In the genomic region with DNA sequence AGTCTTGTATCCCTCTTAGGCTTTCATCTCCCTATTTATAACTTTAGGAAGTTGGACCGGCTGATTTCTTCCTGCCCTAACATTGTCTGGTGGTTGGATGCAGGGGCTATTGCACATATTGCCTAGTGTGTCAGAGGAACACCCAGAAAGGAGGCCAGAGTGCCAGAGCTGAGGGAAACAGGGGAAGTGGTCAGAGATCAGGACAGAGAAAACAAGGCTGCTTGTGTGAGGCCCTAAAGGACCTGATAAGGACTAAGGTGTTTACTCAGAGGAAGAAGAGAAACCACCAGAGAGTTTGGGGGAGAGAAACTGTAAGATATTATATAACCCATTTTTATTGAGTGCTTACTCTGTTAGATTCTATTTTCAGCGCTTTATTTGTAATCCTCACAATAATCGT, we compare ENCODE assay signal across 10 cellular contexts. TPM values are rescaled to one million over a fixed set of nuclear protein-coding genes. Genes with fewer than 3 reads are reported as not detected.
DNase-seq lines count a peak whose midpoint lies in the region; ATAC-seq, FAIRE-seq and TF ChIP-seq lines count a peak whose summit lies in the region.
"Had no signal": no experiment of that assay in that cellular context is flagged by ENCODE, and none has a peak within 500 bp of the region (broad histone marks: within the 10 kb centered on the region; RNA-seq: fewer than 3 reads in every experiment).

No MANE protein-coding gene starts in this region.

- no peak overlapping the region for H3K27ac ChIP-seq in lower lobe of right lung

- peaks cover 41% of the 10 kb centered on the region for H3K4me1 ChIP-seq in lower lobe of right lung

- H3K4me3 ChIP-seq in lower lobe of right lung (no peak overlapping the region), H7 (ENCODE audit: insufficient read depth, low read depth, low read length) (no peak overlapping the region)

- peak; percentile 75 for ATAC-seq in HG02852 (IDR thresholded peaks at IDR 0.05; ENCODE audit: unreplicated experiment)
- ATAC-seq in lower lobe of right lung: peak; percentile 83 to 88

- no peak for TF ChIP-seq CTCF in lower lobe of right lung (IDR thresholded peaks at IDR 0.05)

- H3K27me3 ChIP-seq in lower lobe of right lung (ENCODE audit: low read depth): no peaks in the 10 kb centered on the region
- no peaks in the 10 kb centered on the region for H3K27me3 ChIP-seq in H7 (ENCODE audit: control insufficient read depth, insufficient read depth, low read length)

- no peaks in the 10 kb centered on the region for H3K9me3 ChIP-seq in lower lobe of right lung

- TF ChIP-seq POLR2A in GM12891 (IDR thresholded peaks at IDR 0.05; ENCODE audit: low read depth, low read length): no peak

- DNase-seq in GM12891 (ENCODE audit: insufficient read length, low spot score) (no peak), UCSD-AML1 (lab: John Stamatoyannopoulos, UW; ENCODE audit: unreplicated experiment) (peak; percentile 61), lower lobe of right lung (no peak), HTR-8/SVneo (ENCODE audit: insufficient read length, low spot score) (no peak), H7 (no peak), NCI-H2029 treated with DMSO at 0.1 percent for 48 hours (lab: John Stamatoyannopoulos, UW) (no peak), activated gamma-delta T cell (lab: John Stamatoyannopoulos, UW) (no peak)
- DNase-seq: DMS53, NCI-H510A treated with DMSO at 0.1 percent for 48 hours had no signal

- H3K36me3 ChIP-seq in lower lobe of right lung (no peaks in the 10 kb centered on the region), H7 (replicated peaks; ENCODE audit: control insufficient read depth, insufficient read depth, low read length) (no peaks in the 10 kb centered on the region)

- peak; percentile 48 for FAIRE-seq in GM12891 (lab: Jason Lieb, UNC)
- no peak for FAIRE-seq in HTR-8/SVneo (lab: Jason Lieb, UNC)

- intact Hi-C loops in lower lobe of right lung (cut with DNase I): no loop called here

TF ChIP-seq in GM12891, 5 proteins besides CTCF, POLR2A, EP300 and RAD21:
- no peak for TF ChIP-seq POU2F2 (IDR thresholded peaks at IDR 0.05; ENCODE audit: low read depth, low read length)
- TF ChIP-seq SPI1 (IDR thresholded peaks at IDR 0.05; ENCODE audit: low read depth, low read length): peak; percentile 56
- no peak for TF ChIP-seq POLR2AphosphoS5 (IDR thresholded peaks at IDR 0.05; ENCODE audit: low read depth, low read length)

RNA-seq across cellular contexts. Expression of gene REV3L, which starts 53.9 kb away (rescaled TPM):
- 5.7 TPM for polyA plus RNA-seq in GM12891 (2012; ENCODE audit: low read depth, missing spikeins)
- total RNA-seq in lower lobe of right lung: 30.3 TPM
- 2.1 and 5.2 TPM in 2 replicates for total RNA-seq in H7 (2014; rRNA removed; shearing (Covaris generic))
